ENCODE assay signal across 15 cellular contexts in genomic region chr6:148240866-148241477, GRCh38.
DNase-seq lines count a peak whose midpoint lies in the region; ATAC-seq, FAIRE-seq and TF ChIP-seq lines count a peak whose summit lies in the region.
"Had no signal": no experiment of that assay in that cellular context is flagged by ENCODE, and none has a peak within 500 bp of the region (broad histone marks: within the 10 kb centered on the region; RNA-seq: fewer than 3 reads in every experiment).

No MANE protein-coding gene starts in this region.

- H3K14ac ChIP-seq in mesenchymal stem cell (ENCODE audit: low read length in 2 of 2) = no peak overlapping the region

- H2AFZ ChIP-seq in mesenchymal stem cell (ENCODE audit: low read depth, low read length) = no peak overlapping the region

- no peak for FAIRE-seq in pancreas (lab: Jason Lieb, UNC)
- FAIRE-seq: colon had no signal

- WGBS in mesenchymal stem cell = 89% methylated on average over 2 of the region's 3 CpGs
- WGBS in thyroid gland, 2 donors = 80 to 81% methylated on average over 3 of the region's 3 CpGs
- WGBS in pancreas, 2 donors = 82% methylated on average over 3 of the region's 3 CpGs

- no peak for TF ChIP-seq CTCF in cardiac fibroblast (IDR thresholded peaks at IDR 0.05; ENCODE audit: low read depth, low read length)
- no peak for TF ChIP-seq CTCF in thyroid gland (IDR thresholded peaks at IDR 0.05)
- TF ChIP-seq CTCF in pancreas (IDR thresholded peaks at IDR 0.05) = no peak

- no peak overlapping the region for H2AK5ac ChIP-seq in mesenchymal stem cell (ENCODE audit: low read length, severe bottlenecking)

- no peak overlapping the region for H3K23ac ChIP-seq in mesenchymal stem cell (ENCODE audit: low read length in 2 of 2)

- no peak overlapping the region for H2BK12ac ChIP-seq in mesenchymal stem cell (ENCODE audit: low read length in 2 of 2)

- H3K4ac ChIP-seq in mesenchymal stem cell (ENCODE audit: low read depth in 1 of 2, low read length in 2 of 2) = no peak overlapping the region

- no peak overlapping the region for H2BK5ac ChIP-seq in mesenchymal stem cell (ENCODE audit: low read depth, low read length, poor library complexity, severe bottlenecking)

- no peak for ATAC-seq in pancreas
- ATAC-seq: T-cell, WTC11 had no signal

- no peaks in the 10 kb centered on the region for H3K27me3 ChIP-seq in mesenchymal stem cell (ENCODE audit: control insufficient read depth in 1 of 2, insufficient read depth in 1 of 2, low read length in 2 of 2)
- no peaks in the 10 kb centered on the region for H3K27me3 ChIP-seq in thyroid gland
- no peaks in the 10 kb centered on the region for H3K27me3 ChIP-seq in pancreas
- H3K27me3 ChIP-seq: upper lobe of left lung had no signal

- no peak overlapping the region for H2BK120ac ChIP-seq in mesenchymal stem cell (ENCODE audit: low read depth, low read length)

- H3K4me1 ChIP-seq in mesenchymal stem cell (ENCODE audit: control insufficient read depth, insufficient read depth, low read depth, low read length) (no peaks in the 10 kb centered on the region), thyroid gland (peaks cover 44 to 56% of the 10 kb centered on the region in 2 donors), pancreas (no peaks in the 10 kb centered on the region)

- intact Hi-C loops in thyroid gland (cut with DNase I) = loop anchor here (10.0 kb wide), 1 partner anchor 224 kb away; no protein-coding TSS in a partner anchor
- intact Hi-C loops in pancreas (cut with DNase I) = loop anchor here in 1 of 3 donors (10.0 kb wide), 1 partner anchor 56 kb away; no protein-coding TSS in a partner anchor

- no peaks in the 10 kb centered on the region for H3K9me3 ChIP-seq in mesenchymal stem cell (ENCODE audit: control insufficient read depth, low read length)
- H3K9me3 ChIP-seq in thyroid gland = no peaks in the 10 kb centered on the region
- H3K9me3 ChIP-seq in pancreas = no peaks in the 10 kb centered on the region
- H3K9me3 ChIP-seq: upper lobe of left lung had no signal

- no peak for TF ChIP-seq POLR2A in thyroid gland (IDR thresholded peaks at IDR 0.05)

- no peak overlapping the region for H3K18ac ChIP-seq in mesenchymal stem cell (ENCODE audit: low read depth in 1 of 2, low read length in 2 of 2)

- no peak overlapping the region for H2BK15ac ChIP-seq in mesenchymal stem cell (ENCODE audit: low read depth, poor library complexity, severe bottlenecking)

- H3K4me2 ChIP-seq in mesenchymal stem cell (ENCODE audit: low read length, poor library complexity, severe bottlenecking) = no peak overlapping the region

- H3K4me3 ChIP-seq in cardiac fibroblast (replicated peaks in 1 of 2; ENCODE audit: low read depth in 2 of 2, low read length in 2 of 2) = no peak overlapping the region
- H3K4me3 ChIP-seq in mesenchymal stem cell (ENCODE audit: insufficient read depth in 1 of 2, low read depth in 1 of 2, low read length in 2 of 2) = peak overlapping the region in 1 of 2 experiments; percentile 34
- no peak overlapping the region for H3K4me3 ChIP-seq in thyroid gland (replicated peaks in 1 of 3)
- H3K4me3 ChIP-seq in pancreas = no peak overlapping the region
- H3K4me3 ChIP-seq: upper lobe of left lung had no signal

- no peak overlapping the region for H4K91ac ChIP-seq in mesenchymal stem cell (ENCODE audit: low read length)

- no peaks in the 10 kb centered on the region for H3K36me3 ChIP-seq in mesenchymal stem cell (ENCODE audit: control insufficient read depth in 1 of 2, insufficient read depth in 2 of 2, low read depth in 1 of 2, low read length in 2 of 2)
- H3K36me3 ChIP-seq in thyroid gland = no peaks in the 10 kb centered on the region
- H3K36me3 ChIP-seq in pancreas = no peaks in the 10 kb centered on the region
- H3K36me3 ChIP-seq: upper lobe of left lung had no signal

- no peak overlapping the region for H4K8ac ChIP-seq in mesenchymal stem cell (ENCODE audit: low read length)

- H3K79me1 ChIP-seq in mesenchymal stem cell (replicated peaks; ENCODE audit: low read length, poor library complexity, severe bottlenecking) = no peaks in the 10 kb centered on the region

- H3K27ac ChIP-seq in mesenchymal stem cell (ENCODE audit: low read length, poor library complexity, severe bottlenecking) (no peak overlapping the region), thyroid gland (peak overlapping the region in 2 of 3 donors; percentile 68 to 77), pancreas (no peak overlapping the region)
- H3K27ac ChIP-seq: upper lobe of left lung had no signal

- H3K9ac ChIP-seq in mesenchymal stem cell (ENCODE audit: low read length) = peak overlapping the region; percentile 79

- peak; percentile 11 to 34 for DNase-seq in NOMO-1 (lab: John Stamatoyannopoulos, UW; ENCODE audit: unreplicated experiment in 2 of 2)
- DNase-seq in NOMO-1 treated with dmso at 0.1 percent for 144 hours (lab: John Stamatoyannopoulos, UW; ENCODE audit: unreplicated experiment) = no peak
- peak; percentile 16 to 51 for DNase-seq in cardiac fibroblast (ENCODE audit: low read depth in 2 of 2)
- DNase-seq in mesenchymal stem cell = no peak
- DNase-seq in thyroid gland = no peak
- DNase-seq in pancreas = no peak
- DNase-seq in NCI-H748 (lab: John Stamatoyannopoulos, UW; ENCODE audit: unreplicated experiment) = no peak
- no peak for DNase-seq in NCI-H82 treated with DMSO at 0.1 percent for 48 hours (lab: John Stamatoyannopoulos, UW; ENCODE audit: unreplicated experiment)
- DNase-seq: 8988T, erythroblast, NCI-H1105, T-cell, upper lobe of left lung had no signal

Comparison
In these comparisons a context has a peak if more than half of its experiments do, and no peak if none do; other contexts are left out.
1. DNase-seq: peak in NOMO-1 (2 of 2) and cardiac fibroblast (2 of 2); none in NOMO-1 treated with dmso at 0.1 percent for 144 hours (single experiment), mesenchymal stem cell (single experiment), thyroid gland (0 of 2), pancreas (0 of 6), NCI-H748 (single experiment) and NCI-H82 treated with DMSO at 0.1 percent for 48 hours (single experiment).
2. H3K27ac ChIP-seq: peak in thyroid gland (2 of 3); none in mesenchymal stem cell (single experiment) and pancreas (0 of 4).